2 cellular contexts compared by ENCODE assay signal in the genomic region with DNA sequence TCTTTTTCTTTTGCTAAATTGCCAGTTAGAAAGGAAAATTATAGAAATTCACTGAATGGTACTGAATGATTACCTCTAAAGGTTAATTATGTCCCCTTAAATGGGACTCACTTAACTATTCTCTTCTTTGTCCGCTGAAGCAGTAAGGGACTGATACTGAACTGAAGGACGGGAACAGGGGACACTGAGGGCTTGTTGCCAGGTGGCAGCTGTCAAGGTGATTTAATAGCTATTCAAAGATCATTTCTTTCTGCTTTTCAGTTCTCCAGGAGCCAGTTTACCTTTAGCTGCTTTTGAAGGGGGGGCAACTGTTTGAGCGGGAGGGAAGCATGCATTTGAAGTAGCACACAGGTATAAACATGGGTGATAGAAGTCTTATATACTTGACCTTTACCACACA.
TF ChIP-seq lines count a peak whose summit lies in the region.

No MANE protein-coding gene starts in this region.

TF ChIP-seq in SK-N-SH, 30 proteins besides CTCF, POLR2A, EP300 and RAD21 (continued from another document):
- TF ChIP-seq, protein P1, sequence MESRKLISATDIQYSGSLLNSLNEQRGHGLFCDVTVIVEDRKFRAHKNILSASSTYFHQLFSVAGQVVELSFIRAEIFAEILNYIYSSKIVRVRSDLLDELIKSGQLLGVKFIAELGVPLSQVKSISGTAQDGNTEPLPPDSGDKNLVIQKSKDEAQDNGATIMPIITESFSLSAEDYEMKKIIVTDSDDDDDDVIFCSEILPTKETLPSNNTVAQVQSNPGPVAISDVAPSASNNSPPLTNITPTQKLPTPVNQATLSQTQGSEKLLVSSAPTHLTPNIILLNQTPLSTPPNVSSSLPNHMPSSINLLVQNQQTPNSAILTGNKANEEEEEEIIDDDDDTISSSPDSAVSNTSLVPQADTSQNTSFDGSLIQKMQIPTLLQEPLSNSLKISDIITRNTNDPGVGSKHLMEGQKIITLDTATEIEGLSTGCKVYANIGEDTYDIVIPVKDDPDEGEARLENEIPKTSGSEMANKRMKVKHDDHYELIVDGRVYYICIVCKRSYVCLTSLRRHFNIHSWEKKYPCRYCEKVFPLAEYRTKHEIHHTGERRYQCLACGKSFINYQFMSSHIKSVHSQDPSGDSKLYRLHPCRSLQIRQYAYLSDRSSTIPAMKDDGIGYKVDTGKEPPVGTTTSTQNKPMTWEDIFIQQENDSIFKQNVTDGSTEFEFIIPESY (IDR thresholded peaks at IDR 0.05; ENCODE audit: borderline replicate concordance, low read depth) = no peak
- no peak for TF ChIP-seq NFIC (IDR thresholded peaks at IDR 0.05; ENCODE audit: borderline replicate concordance)
- no peak for TF ChIP-seq CHD2 (IDR thresholded peaks at IDR 0.05; ENCODE audit: low read length, partially characterized antibody)
- TF ChIP-seq NRF1 (IDR thresholded peaks at IDR 0.05; ENCODE audit: low read depth, low read length) = no peak
- TF ChIP-seq TCF12 (IDR thresholded peaks at IDR 0.05) = no peak

TF ChIP-seq in SK-N-SH treated with all-trans-retinoic acid at 6 μM for 48 hours, 23 proteins besides CTCF, POLR2A, EP300 and RAD21 (continued from another document):
- TF ChIP-seq, protein P2, sequence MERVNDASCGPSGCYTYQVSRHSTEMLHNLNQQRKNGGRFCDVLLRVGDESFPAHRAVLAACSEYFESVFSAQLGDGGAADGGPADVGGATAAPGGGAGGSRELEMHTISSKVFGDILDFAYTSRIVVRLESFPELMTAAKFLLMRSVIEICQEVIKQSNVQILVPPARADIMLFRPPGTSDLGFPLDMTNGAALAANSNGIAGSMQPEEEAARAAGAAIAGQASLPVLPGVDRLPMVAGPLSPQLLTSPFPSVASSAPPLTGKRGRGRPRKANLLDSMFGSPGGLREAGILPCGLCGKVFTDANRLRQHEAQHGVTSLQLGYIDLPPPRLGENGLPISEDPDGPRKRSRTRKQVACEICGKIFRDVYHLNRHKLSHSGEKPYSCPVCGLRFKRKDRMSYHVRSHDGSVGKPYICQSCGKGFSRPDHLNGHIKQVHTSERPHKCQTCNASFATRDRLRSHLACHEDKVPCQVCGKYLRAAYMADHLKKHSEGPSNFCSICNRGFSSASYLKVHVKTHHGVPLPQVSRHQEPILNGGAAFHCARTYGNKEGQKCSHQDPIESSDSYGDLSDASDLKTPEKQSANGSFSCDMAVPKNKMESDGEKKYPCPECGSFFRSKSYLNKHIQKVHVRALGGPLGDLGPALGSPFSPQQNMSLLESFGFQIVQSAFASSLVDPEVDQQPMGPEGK (CRISPR knock-in tag; IDR thresholded peaks at IDR 0.05; ENCODE audit: borderline replicate concordance) = no peak
- TF ChIP-seq, protein P3, sequence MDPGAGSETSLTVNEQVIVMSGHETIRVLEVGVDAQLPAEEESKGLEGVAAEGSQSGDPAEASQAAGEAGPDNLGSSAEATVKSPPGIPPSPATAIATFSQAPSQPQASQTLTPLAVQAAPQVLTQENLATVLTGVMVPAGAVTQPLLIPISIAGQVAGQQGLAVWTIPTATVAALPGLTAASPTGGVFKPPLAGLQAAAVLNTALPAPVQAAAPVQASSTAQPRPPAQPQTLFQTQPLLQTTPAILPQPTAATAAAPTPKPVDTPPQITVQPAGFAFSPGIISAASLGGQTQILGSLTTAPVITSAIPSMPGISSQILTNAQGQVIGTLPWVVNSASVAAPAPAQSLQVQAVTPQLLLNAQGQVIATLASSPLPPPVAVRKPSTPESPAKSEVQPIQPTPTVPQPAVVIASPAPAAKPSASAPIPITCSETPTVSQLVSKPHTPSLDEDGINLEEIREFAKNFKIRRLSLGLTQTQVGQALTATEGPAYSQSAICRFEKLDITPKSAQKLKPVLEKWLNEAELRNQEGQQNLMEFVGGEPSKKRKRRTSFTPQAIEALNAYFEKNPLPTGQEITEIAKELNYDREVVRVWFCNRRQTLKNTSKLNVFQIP (CRISPR knock-in tag; IDR thresholded peaks at IDR 0.05; ENCODE audit: borderline replicate concordance, low read depth) = no peak
- no peak for TF ChIP-seq TCF4 (CRISPR knock-in tag; IDR thresholded peaks at IDR 0.05; ENCODE audit: borderline replicate concordance)
- no peak for TF ChIP-seq PPARA (CRISPR knock-in tag; IDR thresholded peaks at IDR 0.05; ENCODE audit: borderline replicate concordance)
